Comparison of ENCODE assay signal across 8 cellular contexts in genomic region chr1:205630241-205630640, GRCh38. TPM values are rescaled to one million over a fixed set of nuclear protein-coding genes. Genes with fewer than 3 reads are reported as not detected.
DNase-seq lines count a peak whose midpoint lies in the region; ATAC-seq and TF ChIP-seq lines count a peak whose summit lies in the region.

No MANE protein-coding gene starts in this region.

- H3K9me2 ChIP-seq in GM23248 (ENCODE audit: insufficient read depth): no peaks in the 10 kb centered on the region
- H3K9me2 ChIP-seq in SU-DHL-6 (replicated peaks; ENCODE audit: insufficient read depth, low read length): no peaks in the 10 kb centered on the region

- H3K27me3 ChIP-seq in GM23248 (replicated peaks; ENCODE audit: insufficient read depth) (no peaks in the 10 kb centered on the region), SU-DHL-6 (ENCODE audit: low read length) (no peaks in the 10 kb centered on the region)

- peaks cover 59% of the 10 kb centered on the region for H3K79me2 ChIP-seq in GM23248 (ENCODE audit: insufficient read depth)
- peaks cover 57% of the 10 kb centered on the region for H3K79me2 ChIP-seq in SU-DHL-6 (ENCODE audit: insufficient read depth, low read length)

- in situ Hi-C loops in GM23248 (cut with MboI): no loop called here

- no peak for ATAC-seq in omental fat pad (ENCODE audit: low FRiP score)

- peaks cover 32% of the 10 kb centered on the region for H3F3A ChIP-seq in GM23248 (ENCODE audit: insufficient read depth)
- peaks cover 27% of the 10 kb centered on the region for H3F3A ChIP-seq in SU-DHL-6 (ENCODE audit: insufficient read depth)

- H3K9me3 ChIP-seq in GM23248 (ENCODE audit: low read depth) (no peaks in the 10 kb centered on the region), SU-DHL-6 (ENCODE audit: insufficient read depth, low read length) (no peaks in the 10 kb centered on the region)

- no peaks in the 10 kb centered on the region for H4K20me1 ChIP-seq in GM23248 (ENCODE audit: insufficient read depth)
- H4K20me1 ChIP-seq in SU-DHL-6 (ENCODE audit: low read depth, low read length): peaks cover 4% of the 10 kb centered on the region; the same call in 1 of the 2 replicates

- no peak for TF ChIP-seq CTCF in SU-DHL-6 (IDR thresholded peaks at IDR 0.05; ENCODE audit: insufficient read depth, low read length, poor library complexity, severe bottlenecking)
- no peak for TF ChIP-seq CTCF in fibroblast of mammary gland (conservative IDR thresholded peaks at IDR 0.05; ENCODE audit: control insufficient read depth, insufficient read depth, low read depth, low read length)
- no peak for TF ChIP-seq CTCF in omental fat pad (IDR thresholded peaks at IDR 0.05)

- H3K9ac ChIP-seq in GM23248: peak overlapping the region; percentile 91
- H3K9ac ChIP-seq in SU-DHL-6 (ENCODE audit: low read length): peak overlapping the region; percentile 73

- H3K4me2 ChIP-seq in GM23248 (ENCODE audit: unreplicated experiment) (peak overlapping the region; percentile 90), SU-DHL-6 (ENCODE audit: low read depth, low read length, poor library complexity, severe bottlenecking) (peak overlapping the region; percentile 100)

- H3K27ac ChIP-seq in GM23248 (peak overlapping the region; percentile 94), SU-DHL-6 (ENCODE audit: low read depth, low read length) (peak overlapping the region; percentile 95)

- WGBS in GM23248 (ENCODE audit: low coverage in 1 of 2, low lambda C conversion rate in 2 of 2, missing lambda C conversion rate in 2 of 2), 2 experiments: 0% methylated on average over 3 of the region's 3 CpGs

- H3K36me3 ChIP-seq in GM23248 (ENCODE audit: low read depth) (no peaks in the 10 kb centered on the region), SU-DHL-6 (ENCODE audit: low read length) (0 out of 2 replicates have a peak, but pooled peaks cover 6% of the 10 kb centered on the region)

- H3K4me1 ChIP-seq in GM23248 (ENCODE audit: insufficient read depth): peaks cover 28% of the 10 kb centered on the region

- peak; percentile 80 for DNase-seq in GM23248
- DNase-seq in fibroblast of mammary gland (ENCODE audit: low read depth): peak; percentile 37
- no peak for DNase-seq in skeletal muscle cell (ENCODE audit: low read depth)
- no peak for DNase-seq in GM19238 (ENCODE audit: insufficient read length, low spot score)
- no peak for DNase-seq in omental fat pad (ENCODE audit: low spot score)
- no peak for DNase-seq in cortex of kidney (lab: John Stamatoyannopoulos, UW)
- no peak for DNase-seq in amygdala (lab: John Stamatoyannopoulos, UW)

- H2AFZ ChIP-seq in GM23248 (0 out of 2 replicates have a peak overlapping the region, but pooled peaks have one; percentile 67), SU-DHL-6 (ENCODE audit: low read depth, low read length, severe bottlenecking) (no peak overlapping the region)

- H3K4me3 ChIP-seq in GM23248 (peak overlapping the region; percentile 96), SU-DHL-6 (ENCODE audit: insufficient read depth, low read length, poor library complexity, severe bottlenecking) (peak overlapping the region; percentile 83), fibroblast of mammary gland (ENCODE audit: control insufficient read depth, low read depth, low read length) (peak overlapping the region; percentile 86), skeletal muscle cell (ENCODE audit: low read depth, low read length) (peak overlapping the region; percentile 78)

RNA-seq across cellular contexts. Expression of gene ELK4, which starts 1.6 kb away (rescaled TPM):
- 15.2 and 16.4 TPM in 2 replicates for total RNA-seq in GM23248 (2014; rRNA removed; shearing (Covaris generic))
- polyA plus RNA-seq in GM23248 (2016; fragmentation: Nextera tagmentation; extraction: Ambion mirVana): 4.4 and 5.1 TPM in 2 replicates
- 10 to 100 TPM; 20.7 to 37.5 (median 27.8) TPM for total RNA-seq in omental fat pad

RNA-seq across cellular contexts. Expression of gene SLC45A3, which starts 50.1 kb away (rescaled TPM):
- 1.2 and 1.8 TPM in 2 replicates for total RNA-seq in GM23248 (2014; rRNA removed; shearing (Covaris generic))
- 0.18 and 0.38 TPM in 2 replicates for polyA plus RNA-seq in GM23248 (2016; fragmentation: Nextera tagmentation; extraction: Ambion mirVana)
- total RNA-seq in omental fat pad: 1 to 10 TPM; 1.6 to 2.4 (median 2.1) TPM

Comparison
In these comparisons a context has a peak if more than half of its experiments do, and no peak if none do; other contexts are left out.
1. DNase-seq: peak in GM23248 (single experiment) and fibroblast of mammary gland (single experiment); none in skeletal muscle cell (single experiment), GM19238 (single experiment), omental fat pad (single experiment), cortex of kidney (single experiment) and amygdala (0 of 56).
2. Peak in every context shown above with its lines, with median percentiles within 50 percentile points of each other: H3K4me3 ChIP-seq.